Comparison of ENCODE assay signal across 8 cellular contexts in the genomic region with DNA sequence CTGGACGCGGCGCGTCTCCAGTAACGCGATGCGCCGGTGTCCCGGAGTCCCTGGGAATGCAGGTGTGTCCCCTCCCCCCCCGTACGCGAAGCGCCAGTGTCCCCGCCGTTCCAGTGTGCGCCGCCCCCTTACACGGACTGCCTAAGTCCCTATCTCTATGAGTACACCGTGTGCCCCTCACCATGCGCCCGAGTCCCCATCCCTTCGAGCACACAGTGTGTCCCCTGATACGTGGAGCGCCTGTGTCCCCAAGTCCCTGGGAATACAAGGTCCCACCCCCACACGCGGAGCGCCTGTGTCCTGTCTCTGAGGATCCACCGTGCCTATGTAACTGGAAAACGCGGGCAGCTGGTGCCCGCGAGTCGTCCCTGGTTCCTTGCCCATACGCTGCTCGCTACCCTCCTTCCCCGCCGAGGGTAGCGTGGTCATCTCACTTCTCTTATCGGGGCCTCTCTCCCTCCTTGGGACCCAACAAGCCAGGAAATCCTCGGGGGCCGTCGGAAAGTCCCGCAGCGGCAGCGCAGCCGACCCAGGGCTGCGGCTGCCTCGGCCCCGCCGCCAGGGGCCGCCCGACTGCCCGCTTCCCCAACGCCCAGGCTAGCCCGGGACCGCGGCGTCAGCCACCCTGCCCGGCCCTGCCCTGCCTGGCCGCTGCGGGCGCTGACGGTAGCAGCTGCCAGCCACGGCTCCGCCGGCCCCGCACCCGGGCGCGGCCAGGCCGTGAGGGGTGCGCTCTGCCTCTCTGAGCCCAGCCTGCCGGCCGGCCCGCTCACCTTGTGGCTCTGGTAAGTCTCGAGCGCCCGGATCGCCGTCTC. TPM values are rescaled to one million over a fixed set of nuclear protein-coding genes. Genes with fewer than 3 reads are reported as not detected.
A peak's percentile ranks its signal among the peaks of the same experiment; 100 is the strongest.
DNase-seq lines count a peak whose midpoint lies in the region; ATAC-seq and TF ChIP-seq lines count a peak whose summit lies in the region.

No MANE protein-coding gene starts in this region.

- H3K27ac Mint-ChIP-seq in activated CD8-positive, alpha-beta T cell treated with anti-CD3 and anti-CD28 coated beads for 36 hours: peak overlapping the region; percentile 98

- peaks cover 51% of the 10 kb centered on the region for H3K4me1 Mint-ChIP-seq in activated CD8-positive, alpha-beta T cell treated with anti-CD3 and anti-CD28 coated beads for 36 hours (ENCODE audit: low read depth)

- H3K9me3 Mint-ChIP-seq in activated CD8-positive, alpha-beta T cell treated with anti-CD3 and anti-CD28 coated beads for 36 hours: no peaks in the 10 kb centered on the region

- H3K27me3 ChIP-seq in AG04450 (ENCODE audit: control insufficient read depth, insufficient read depth, low read length): no peaks in the 10 kb centered on the region

- CTCF ChIA-PET in AG04450 (lab: Charles Lee): interaction anchor here (1.2 to 4.1 kb wide), 2 partner anchors 294 to 375 kb away, joined by 3 to 18 read pairs; no protein-coding TSS in a partner anchor
- CTCF ChIA-PET in activated CD8-positive, alpha-beta T cell treated with anti-CD3 and anti-CD28 coated beads for 36 hours (lab: Charles Lee): interaction anchor here (0.6 to 3.2 kb wide), 13 partner anchors 10 to 375 kb away, joined by 3 to 16 read pairs (median 4); no protein-coding TSS in a partner anchor

- H3K4me3 Mint-ChIP-seq in activated CD8-positive, alpha-beta T cell treated with anti-CD3 and anti-CD28 coated beads for 36 hours: peak overlapping the region; percentile 95

- ATAC-seq in GM18508 (IDR thresholded peaks at IDR 0.05; ENCODE audit: insufficient read depth, unreplicated experiment) (peak; percentile 9), HG03039 (IDR thresholded peaks at IDR 0.05; ENCODE audit: unreplicated experiment) (peak; percentile 50)
- peak; percentile 66 for ATAC-seq in activated CD8-positive, alpha-beta T cell treated with anti-CD3 and anti-CD28 coated beads for 36 hours

- DNase-seq in AG04450 (ENCODE audit: low read depth, low spot score) (peak; percentile 43), NCI-H446 treated with DMSO at 0.1 percent for 48 hours (lab: John Stamatoyannopoulos, UW) (peak; percentile 33), medulla oblongata (ENCODE audit: extremely low spot score) (peak; percentile 76)
- peak; percentile 79 for DNase-seq in activated CD8-positive, alpha-beta T cell treated with anti-CD3 and anti-CD28 coated beads for 36 hours
- peak; percentile 46 for DNase-seq in effector CD8-positive, alpha-beta T cell (lab: John Stamatoyannopoulos, UW)
- DNase-seq in stimulated activated CD4-positive, alpha-beta T cell treated with anti-CD3 and anti-CD28 coated beads, TNF-alpha, amount 100 ng/mL, for 24 hours (ENCODE audit: low read depth in 3 of 3): peak; percentile 37 to 72 (median 55)

- POLR2A ChIA-PET in AG04450 (lab: Yijun Ruan, JAX): interaction anchor here (0.6 to 1.7 kb wide), 8 partner anchors 12 to 375 kb away, joined by 3 to 8 read pairs (median 3); no protein-coding TSS in a partner anchor
- POLR2A ChIA-PET in activated CD8-positive, alpha-beta T cell treated with anti-CD3 and anti-CD28 coated beads for 36 hours (lab: Charles Lee): interaction anchor here (0.7 to 3.4 kb wide), 4 partner anchors 11 to 120 kb away, joined by 3 to 14 read pairs (median 6); no protein-coding TSS in a partner anchor

- H3K27me3 Mint-ChIP-seq in activated CD8-positive, alpha-beta T cell treated with anti-CD3 and anti-CD28 coated beads for 36 hours: no peaks in the 10 kb centered on the region

- peak; percentile 57 for TF ChIP-seq CTCF in AG04450 (IDR thresholded peaks at IDR 0.05; ENCODE audit: low read depth, low read length)
- TF ChIP-seq CTCF in activated CD8-positive, alpha-beta T cell treated with anti-CD3 and anti-CD28 coated beads for 36 hours (IDR thresholded peaks at IDR 0.05): peak; percentile 78

- peaks cover 6% of the 10 kb centered on the region; the same call in 1 of the 2 replicates for H3K9me3 ChIP-seq in AG04450 (ENCODE audit: control insufficient read depth, insufficient read depth, low read length)

- H3K36me3 Mint-ChIP-seq in activated CD8-positive, alpha-beta T cell treated with anti-CD3 and anti-CD28 coated beads for 36 hours (ENCODE audit: low read depth): peaks cover 23% of the 10 kb centered on the region

- intact Hi-C loops in activated CD8-positive, alpha-beta T cell treated with anti-CD3 and anti-CD28 coated beads for 36 hours (cut with micrococcal nuclease): loop anchor here (2.0 to 5.0 kb wide), 3 partner anchors 89 to 376 kb away; no protein-coding TSS in a partner anchor

- H3K4me3 ChIP-seq in AG04450 (ENCODE audit: low read depth, low read length): peak overlapping the region; percentile 100

- peak overlapping the region; percentile 91 for H3K27ac ChIP-seq in AG04450 (ENCODE audit: low read depth, low read length)

RNA-seq across cellular contexts. Expression of gene ELL2, which starts 0.6 kb away (rescaled TPM):
- polyA plus RNA-seq in AG04450 (2011; rRNA removed): 99.7 and 131 TPM in 2 replicates
- 129 and 188 TPM in 2 replicates for polyA minus RNA-seq in AG04450 (2011; rRNA and poly(A)+ RNA removed)
- 10 to 100 TPM; 39.7 to 46.3 TPM for total RNA-seq in activated CD8-positive, alpha-beta T cell treated with anti-CD3 and anti-CD28 coated beads for 36 hours

Comparison
In these comparisons a context has a peak if more than half of its experiments do, and no peak if none do; other contexts are left out.
1. Peak in every context shown above with its lines: DNase-seq, ATAC-seq, H3K4me3 ChIP-seq and H3K27ac ChIP-seq.
2. ATAC-seq: peak in every context shown above with its lines; median percentile 66 in activated CD8-positive, alpha-beta T cell treated with anti-CD3 and anti-CD28 coated beads for 36 hours; 50 in HG03039; 9 in GM18508.